Comparison of ENCODE assay signal across 9 cellular contexts in genomic region chr19:46133101-46133627, GRCh38. TPM values are rescaled to one million over a fixed set of nuclear protein-coding genes. Genes with fewer than 3 reads are reported as not detected.
A peak's percentile ranks its signal among the peaks of the same experiment; 100 is the strongest.
DNase-seq lines count a peak whose midpoint lies in the region; ATAC-seq and FAIRE-seq lines count a peak whose summit lies in the region.
"Had no signal": no experiment of that assay in that cellular context is flagged by ENCODE, and none has a peak within 500 bp of the region (broad histone marks: within the 10 kb centered on the region; RNA-seq: fewer than 3 reads in every experiment).

No MANE protein-coding gene starts in this region.

- H3K9me3 ChIP-seq in adipocyte (ENCODE audit: control insufficient read depth, low read length) (peaks cover 4% of the 10 kb centered on the region), small intestine (ENCODE audit: control insufficient read depth, low read depth) (no peaks in the 10 kb centered on the region)
- H3K9me3 ChIP-seq: mucosa of descending colon had no signal

- no peaks in the 10 kb centered on the region for H3K4me1 Mint-ChIP-seq in effector memory CD8-positive, alpha-beta T cell (ENCODE audit: low read depth in 2 of 2)

- no peaks in the 10 kb centered on the region for H3K9me3 Mint-ChIP-seq in effector memory CD8-positive, alpha-beta T cell

- WGBS in small intestine, 3 donors: 55 to 65% (median 61%) methylated on average over 6 of the region's 6 CpGs

- H3K27me3 ChIP-seq in adipocyte (replicated peaks; ENCODE audit: control insufficient read depth, insufficient read depth, low read length) (no peaks in the 10 kb centered on the region), small intestine (ENCODE audit: control insufficient read depth in 2 of 2, insufficient read depth in 2 of 2, low read length in 2 of 2) (no peaks in the 10 kb centered on the region)

- no peak overlapping the region for H3K27ac Mint-ChIP-seq in effector memory CD8-positive, alpha-beta T cell

- ATAC-seq in effector memory CD8-positive, alpha-beta T cell (replicated peaks): no peak
- no peak for ATAC-seq in GM21717 (IDR thresholded peaks at IDR 0.05; ENCODE audit: unreplicated experiment)
- ATAC-seq in HG02852 (IDR thresholded peaks at IDR 0.05; ENCODE audit: unreplicated experiment): no peak
- ATAC-seq: mucosa of descending colon had no signal

- H3K4me3 ChIP-seq in adipocyte (ENCODE audit: low read length): peak overlapping the region; percentile 2
- H3K4me3 ChIP-seq in small intestine (ENCODE audit: low read depth in 1 of 2, low read length in 2 of 2): no peak overlapping the region
- H3K4me3 ChIP-seq: mucosa of descending colon had no signal

- H3K36me3 Mint-ChIP-seq in effector memory CD8-positive, alpha-beta T cell (ENCODE audit: insufficient read depth): peaks cover under 1% of the 10 kb centered on the region

- peak overlapping the region in 1 of 2 donors; percentile 20 for H3K27ac ChIP-seq in small intestine (ENCODE audit: low read depth in 1 of 2, low read length in 1 of 2)

- H3K4me3 Mint-ChIP-seq in effector memory CD8-positive, alpha-beta T cell: no peak overlapping the region

- peak overlapping the region; percentile 65 for H3K9ac ChIP-seq in adipocyte (ENCODE audit: low read length)

- H3K4me1 ChIP-seq in adipocyte (ENCODE audit: control insufficient read depth, insufficient read depth, low read length) (peaks cover 19% of the 10 kb centered on the region), small intestine (ENCODE audit: control insufficient read depth in 2 of 2, insufficient read depth in 1 of 2, low read depth in 1 of 2, low read length in 1 of 2) (no peaks in the 10 kb centered on the region)

- H3K27me3 Mint-ChIP-seq in effector memory CD8-positive, alpha-beta T cell: peaks cover 82 to 83% of the 10 kb centered on the region in 2 donors

- FAIRE-seq in small intestine (lab: Jason Lieb, UNC): no peak

- DNase-seq in DMS 273 treated with DMSO at 0.1 percent for 48 hours (lab: John Stamatoyannopoulos, UW) (peak; percentile 9), NCI-H1105 treated with DMSO at 0.1 percent for 48 hours (lab: John Stamatoyannopoulos, UW) (peak; percentile 65), adipocyte (ENCODE audit: low read depth) (peak; percentile 53), iPS DF 4.7 (ENCODE audit: extremely low read depth, low spot score) (peak; percentile 87), small intestine (peak; percentile 22)
- no peak for DNase-seq in effector memory CD8-positive, alpha-beta T cell

- H3K36me3 ChIP-seq in adipocyte (ENCODE audit: control insufficient read depth, insufficient read depth, low read length, severe bottlenecking): no peaks in the 10 kb centered on the region
- no peaks in the 10 kb centered on the region for H3K36me3 ChIP-seq in small intestine (ENCODE audit: control insufficient read depth in 2 of 2, insufficient read depth in 2 of 2, low read length in 2 of 2)

RNA-seq across cellular contexts. Expression of gene IGFL3, which starts 8.7 kb away (rescaled TPM):
- not detected for polyA plus RNA-seq in small intestine

RNA-seq across cellular contexts. Expression of gene IGFL2, which starts 14.9 kb away (rescaled TPM):
- under 1 TPM in 1 of 3 donors, not detected in 2; 0.16 TPM for polyA plus RNA-seq in small intestine

Comparison
In these comparisons a context has a peak if more than half of its experiments do, and no peak if none do; other contexts are left out.
1. DNase-seq: peak in DMS 273 treated with DMSO at 0.1 percent for 48 hours (single experiment), NCI-H1105 treated with DMSO at 0.1 percent for 48 hours (single experiment), adipocyte (single experiment), iPS DF 4.7 (single experiment) and small intestine (single experiment); none in effector memory CD8-positive, alpha-beta T cell (0 of 3).